Comparison of ENCODE assay signal across 1 cellular context in the genomic region with DNA sequence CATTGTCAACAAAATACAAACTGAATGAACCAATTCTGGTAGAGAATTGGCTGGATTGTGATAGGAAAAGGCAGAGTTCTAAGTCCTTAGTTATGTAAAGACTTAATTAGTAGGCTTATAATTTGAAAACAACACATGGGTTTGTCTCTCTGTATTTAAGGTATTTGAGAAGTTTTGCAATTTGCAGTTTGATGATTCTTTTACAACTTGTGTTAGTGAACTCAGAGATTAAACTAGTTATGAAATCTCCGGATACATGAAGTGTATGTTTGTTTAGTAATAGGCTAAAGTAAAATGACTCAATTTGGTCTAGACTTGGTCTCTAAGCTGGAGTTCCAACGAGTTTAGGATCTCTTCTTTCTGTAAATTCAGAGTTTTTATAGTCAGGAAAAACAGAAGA.
TF ChIP-seq lines count a peak whose summit lies in the region.

No MANE protein-coding gene starts in this region.

TF ChIP-seq in HepG2, 621 proteins besides CTCF, POLR2A, EP300 and RAD21 (continued from another document):
- TF ChIP-seq, protein P1, sequence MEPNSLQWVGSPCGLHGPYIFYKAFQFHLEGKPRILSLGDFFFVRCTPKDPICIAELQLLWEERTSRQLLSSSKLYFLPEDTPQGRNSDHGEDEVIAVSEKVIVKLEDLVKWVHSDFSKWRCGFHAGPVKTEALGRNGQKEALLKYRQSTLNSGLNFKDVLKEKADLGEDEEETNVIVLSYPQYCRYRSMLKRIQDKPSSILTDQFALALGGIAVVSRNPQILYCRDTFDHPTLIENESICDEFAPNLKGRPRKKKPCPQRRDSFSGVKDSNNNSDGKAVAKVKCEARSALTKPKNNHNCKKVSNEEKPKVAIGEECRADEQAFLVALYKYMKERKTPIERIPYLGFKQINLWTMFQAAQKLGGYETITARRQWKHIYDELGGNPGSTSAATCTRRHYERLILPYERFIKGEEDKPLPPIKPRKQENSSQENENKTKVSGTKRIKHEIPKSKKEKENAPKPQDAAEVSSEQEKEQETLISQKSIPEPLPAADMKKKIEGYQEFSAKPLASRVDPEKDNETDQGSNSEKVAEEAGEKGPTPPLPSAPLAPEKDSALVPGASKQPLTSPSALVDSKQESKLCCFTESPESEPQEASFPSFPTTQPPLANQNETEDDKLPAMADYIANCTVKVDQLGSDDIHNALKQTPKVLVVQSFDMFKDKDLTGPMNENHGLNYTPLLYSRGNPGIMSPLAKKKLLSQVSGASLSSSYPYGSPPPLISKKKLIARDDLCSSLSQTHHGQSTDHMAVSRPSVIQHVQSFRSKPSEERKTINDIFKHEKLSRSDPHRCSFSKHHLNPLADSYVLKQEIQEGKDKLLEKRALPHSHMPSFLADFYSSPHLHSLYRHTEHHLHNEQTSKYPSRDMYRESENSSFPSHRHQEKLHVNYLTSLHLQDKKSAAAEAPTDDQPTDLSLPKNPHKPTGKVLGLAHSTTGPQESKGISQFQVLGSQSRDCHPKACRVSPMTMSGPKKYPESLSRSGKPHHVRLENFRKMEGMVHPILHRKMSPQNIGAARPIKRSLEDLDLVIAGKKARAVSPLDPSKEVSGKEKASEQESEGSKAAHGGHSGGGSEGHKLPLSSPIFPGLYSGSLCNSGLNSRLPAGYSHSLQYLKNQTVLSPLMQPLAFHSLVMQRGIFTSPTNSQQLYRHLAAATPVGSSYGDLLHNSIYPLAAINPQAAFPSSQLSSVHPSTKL (CRISPR knock-in tag; IDR thresholded peaks at IDR 0.05): peak; percentile 88; the same call in 1 of the 2 replicates
- TF ChIP-seq, protein P2, sequence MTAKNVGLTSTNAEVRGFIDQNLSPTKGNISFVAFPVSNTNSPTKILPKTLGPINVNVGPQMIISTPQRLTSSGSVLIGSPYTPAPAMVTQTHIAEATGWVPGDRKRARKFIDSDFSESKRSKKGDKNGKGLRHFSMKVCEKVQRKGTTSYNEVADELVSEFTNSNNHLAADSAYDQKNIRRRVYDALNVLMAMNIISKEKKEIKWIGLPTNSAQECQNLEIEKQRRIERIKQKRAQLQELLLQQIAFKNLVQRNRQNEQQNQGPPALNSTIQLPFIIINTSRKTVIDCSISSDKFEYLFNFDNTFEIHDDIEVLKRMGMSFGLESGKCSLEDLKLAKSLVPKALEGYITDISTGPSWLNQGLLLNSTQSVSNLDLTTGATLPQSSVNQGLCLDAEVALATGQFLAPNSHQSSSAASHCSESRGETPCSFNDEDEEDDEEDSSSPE (CRISPR knock-in tag; IDR thresholded peaks at IDR 0.05): 0 out of 2 replicates have a peak, but pooled peaks have one; percentile 22
- TF ChIP-seq SATB2 (CRISPR knock-in tag; IDR thresholded peaks at IDR 0.05) (0 out of 2 replicates have a peak, but pooled peaks have one; percentile 21), ZFP36L1 (CRISPR knock-in tag; IDR thresholded peaks at IDR 0.05) (no peak), KAT8 (CRISPR knock-in tag; IDR thresholded peaks at IDR 0.05) (0 out of 2 replicates have a peak, but pooled peaks have one; percentile 41), TCF7 (IDR thresholded peaks at IDR 0.05; ENCODE audit: low read depth) (peak; percentile 71), SOX13 (IDR thresholded peaks at IDR 0.05) (no peak), SOX13 (CRISPR knock-in tag; conservative IDR thresholded peaks at IDR 0.05 in 1 of 2, IDR thresholded peaks at IDR 0.05 in 1 of 2) (peak in 1 of 2 experiments; percentile 82; a peak in 2 of 4 replicates)
- TF ChIP-seq, protein P3, sequence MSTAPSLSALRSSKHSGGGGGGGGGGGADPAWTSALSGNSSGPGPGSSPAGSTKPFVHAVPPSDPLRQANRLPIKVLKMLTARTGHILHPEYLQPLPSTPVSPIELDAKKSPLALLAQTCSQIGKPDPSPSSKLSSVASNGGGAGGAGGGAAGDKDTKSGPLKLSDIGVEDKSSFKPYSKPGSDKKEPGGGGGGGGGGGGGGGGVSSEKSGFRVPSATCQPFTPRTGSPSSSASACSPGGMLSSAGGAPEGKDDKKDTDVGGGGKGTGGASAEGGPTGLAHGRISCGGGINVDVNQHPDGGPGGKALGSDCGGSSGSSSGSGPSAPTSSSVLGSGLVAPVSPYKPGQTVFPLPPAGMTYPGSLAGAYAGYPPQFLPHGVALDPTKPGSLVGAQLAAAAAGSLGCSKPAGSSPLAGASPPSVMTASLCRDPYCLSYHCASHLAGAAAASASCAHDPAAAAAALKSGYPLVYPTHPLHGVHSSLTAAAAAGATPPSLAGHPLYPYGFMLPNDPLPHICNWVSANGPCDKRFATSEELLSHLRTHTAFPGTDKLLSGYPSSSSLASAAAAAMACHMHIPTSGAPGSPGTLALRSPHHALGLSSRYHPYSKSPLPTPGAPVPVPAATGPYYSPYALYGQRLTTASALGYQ (CRISPR knock-in tag; IDR thresholded peaks at IDR 0.05): peak; percentile 80; the same call in 1 of the 2 replicates
- TF ChIP-seq, protein P4, sequence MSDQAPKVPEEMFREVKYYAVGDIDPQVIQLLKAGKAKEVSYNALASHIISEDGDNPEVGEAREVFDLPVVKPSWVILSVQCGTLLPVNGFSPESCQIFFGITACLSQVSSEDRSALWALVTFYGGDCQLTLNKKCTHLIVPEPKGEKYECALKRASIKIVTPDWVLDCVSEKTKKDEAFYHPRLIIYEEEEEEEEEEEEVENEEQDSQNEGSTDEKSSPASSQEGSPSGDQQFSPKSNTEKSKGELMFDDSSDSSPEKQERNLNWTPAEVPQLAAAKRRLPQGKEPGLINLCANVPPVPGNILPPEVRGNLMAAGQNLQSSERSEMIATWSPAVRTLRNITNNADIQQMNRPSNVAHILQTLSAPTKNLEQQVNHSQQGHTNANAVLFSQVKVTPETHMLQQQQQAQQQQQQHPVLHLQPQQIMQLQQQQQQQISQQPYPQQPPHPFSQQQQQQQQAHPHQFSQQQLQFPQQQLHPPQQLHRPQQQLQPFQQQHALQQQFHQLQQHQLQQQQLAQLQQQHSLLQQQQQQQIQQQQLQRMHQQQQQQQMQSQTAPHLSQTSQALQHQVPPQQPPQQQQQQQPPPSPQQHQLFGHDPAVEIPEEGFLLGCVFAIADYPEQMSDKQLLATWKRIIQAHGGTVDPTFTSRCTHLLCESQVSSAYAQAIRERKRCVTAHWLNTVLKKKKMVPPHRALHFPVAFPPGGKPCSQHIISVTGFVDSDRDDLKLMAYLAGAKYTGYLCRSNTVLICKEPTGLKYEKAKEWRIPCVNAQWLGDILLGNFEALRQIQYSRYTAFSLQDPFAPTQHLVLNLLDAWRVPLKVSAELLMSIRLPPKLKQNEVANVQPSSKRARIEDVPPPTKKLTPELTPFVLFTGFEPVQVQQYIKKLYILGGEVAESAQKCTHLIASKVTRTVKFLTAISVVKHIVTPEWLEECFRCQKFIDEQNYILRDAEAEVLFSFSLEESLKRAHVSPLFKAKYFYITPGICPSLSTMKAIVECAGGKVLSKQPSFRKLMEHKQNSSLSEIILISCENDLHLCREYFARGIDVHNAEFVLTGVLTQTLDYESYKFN (CRISPR knock-in tag; conservative IDR thresholded peaks at IDR 0.05): peak; percentile 70; the same call in 1 of the 2 replicates
- TF ChIP-seq, protein P5, sequence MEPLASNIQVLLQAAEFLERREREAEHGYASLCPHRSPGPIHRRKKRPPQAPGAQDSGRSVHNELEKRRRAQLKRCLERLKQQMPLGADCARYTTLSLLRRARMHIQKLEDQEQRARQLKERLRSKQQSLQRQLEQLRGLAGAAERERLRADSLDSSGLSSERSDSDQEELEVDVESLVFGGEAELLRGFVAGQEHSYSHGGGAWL (CRISPR knock-in tag; IDR thresholded peaks at IDR 0.05): no peak
TF ChIP-seq in HepG2: peak in this region for 86.
